ENCODE assay signal across 21 cellular contexts in the genomic region with DNA sequence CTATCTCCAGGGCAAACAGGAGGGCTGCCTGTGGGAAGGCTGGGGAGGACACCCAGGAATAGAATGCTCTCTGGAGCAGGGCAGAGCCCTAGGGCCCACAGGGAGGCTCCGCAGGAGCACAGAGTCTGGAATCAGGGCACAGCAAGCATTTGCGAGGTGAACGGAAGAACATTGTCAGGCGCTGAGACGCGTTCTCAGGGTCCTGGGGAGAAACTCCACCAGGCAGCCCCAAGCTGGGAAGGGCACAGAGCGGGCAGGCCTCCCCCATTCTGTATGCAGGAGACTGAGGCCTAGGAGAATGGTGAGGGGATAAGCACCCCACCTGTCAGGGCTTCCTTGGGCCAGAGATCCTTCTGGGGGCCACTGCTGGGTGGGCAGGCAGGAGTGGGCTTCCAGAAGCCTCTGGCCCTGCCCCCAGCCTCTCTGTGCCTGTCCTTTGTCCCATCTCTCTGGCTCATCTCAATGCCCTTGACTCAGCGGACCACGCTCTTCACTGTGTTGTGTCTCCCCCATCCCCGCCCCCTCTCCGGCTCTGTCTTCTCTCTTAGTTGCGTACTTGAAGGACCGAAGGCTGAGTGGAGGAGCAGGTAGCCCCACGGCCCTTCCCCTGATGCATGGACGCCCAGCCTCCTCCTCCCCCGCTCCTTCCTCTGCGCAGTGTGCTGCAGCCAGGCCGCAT. TPM values are rescaled to one million over a fixed set of nuclear protein-coding genes. Genes with fewer than 3 reads are reported as not detected.
A peak's percentile ranks its signal among the peaks of the same experiment; 100 is the strongest.
DNase-seq lines count a peak whose midpoint lies in the region; ATAC-seq, FAIRE-seq and TF ChIP-seq lines count a peak whose summit lies in the region.
"Had no signal": no experiment of that assay in that cellular context is flagged by ENCODE, and none has a peak within 500 bp of the region (broad histone marks: within the 10 kb centered on the region; RNA-seq: fewer than 3 reads in every experiment).

No MANE protein-coding gene starts in this region.

- no TSS peak for BruUV-seq in HepG2 (replicated peaks; lab: Mats Ljungman, UMichigan)

- peaks cover 11% of the 10 kb centered on the region for H3K36me3 Mint-ChIP-seq in astrocyte (ENCODE audit: low read depth, unreplicated experiment)
- H3K36me3 Mint-ChIP-seq in neural crest cell (ENCODE audit: low read depth): no peaks in the 10 kb centered on the region
- H3K36me3 Mint-ChIP-seq in CD8-positive, alpha-beta memory T cell: peaks cover 0 to 4% (median 0%) of the 10 kb centered on the region in 3 donors
- H3K36me3 Mint-ChIP-seq: CD4-positive, CD25-positive, alpha-beta regulatory T cell had no signal

- H3K4me1 ChIP-seq in right atrium auricular region: peaks cover 0 to 11% of the 10 kb centered on the region in 2 donors
- peaks cover 5 to 25% (median 10%) of the 10 kb centered on the region in 9 donors for H3K4me1 ChIP-seq in heart right ventricle
- H3K4me1 ChIP-seq in astrocyte (ENCODE audit: insufficient read depth, low read length): peaks cover 5% of the 10 kb centered on the region
- peaks cover 7% of the 10 kb centered on the region for H3K4me1 ChIP-seq in upper lobe of right lung
- peaks cover 5% of the 10 kb centered on the region for H3K4me1 ChIP-seq in CD8-positive, alpha-beta memory T cell (ENCODE audit: insufficient read depth, low read length)
- H3K4me1 ChIP-seq in HepG2 (ENCODE audit: insufficient read depth, low read length): peaks cover 32% of the 10 kb centered on the region

- H3K4me1 Mint-ChIP-seq in astrocyte (ENCODE audit: low read depth, unreplicated experiment) (peaks cover 9% of the 10 kb centered on the region), neural crest cell (peaks cover 18% of the 10 kb centered on the region)
- peaks cover 7 to 14% (median 10%) of the 10 kb centered on the region in 3 donors for H3K4me1 Mint-ChIP-seq in CD8-positive, alpha-beta memory T cell

- H3K27ac ChIP-seq in right atrium auricular region: no peak overlapping the region
- no peak overlapping the region for H3K27ac ChIP-seq in heart right ventricle
- no peak overlapping the region for H3K27ac ChIP-seq in astrocyte (ENCODE audit: low read depth, low read length)
- H3K27ac ChIP-seq in upper lobe of right lung: no peak overlapping the region
- no peak overlapping the region for H3K27ac ChIP-seq in CD8-positive, alpha-beta memory T cell (ENCODE audit: low read depth, low read length)
- H3K27ac ChIP-seq in HepG2 (ENCODE audit: extremely low read length, insufficient read depth, low read length): no peak overlapping the region

- no peak for TF ChIP-seq RAD21 in HepG2 (CRISPR knock-in tag; IDR thresholded peaks at IDR 0.05)

- no peak for TF ChIP-seq EP300 in HepG2 (IDR thresholded peaks at IDR 0.05; ENCODE audit: low read depth in 2 of 2, low read length in 2 of 2)
- no peak for TF ChIP-seq EP300 in HepG2 (CRISPR knock-in tag; IDR thresholded peaks at IDR 0.05; ENCODE audit: borderline replicate concordance)

- no peaks in the 10 kb centered on the region for H3K27me3 Mint-ChIP-seq in astrocyte (ENCODE audit: low read depth, unreplicated experiment)
- peaks cover 15% of the 10 kb centered on the region for H3K27me3 Mint-ChIP-seq in neural crest cell (ENCODE audit: low read depth)
- peaks cover 0 to 2% of the 10 kb centered on the region in 2 donors for H3K27me3 Mint-ChIP-seq in CD8-positive, alpha-beta memory T cell
- H3K27me3 Mint-ChIP-seq: activated naive CD4-positive, alpha-beta T cell treated with anti-CD3 and anti-CD28 coated beads, Interleukin-2, amount 50 U/mL, for 24 hours; CD4-positive, CD25-positive, alpha-beta regulatory T cell had no signal

- H3K36me3 ChIP-seq in right atrium auricular region (peaks cover 34% of the 10 kb centered on the region), heart right ventricle (peaks cover 0 to 69% (median 0%) of the 10 kb centered on the region in 9 donors), astrocyte (ENCODE audit: insufficient read depth, low read length) (no peaks in the 10 kb centered on the region), upper lobe of right lung (no peaks in the 10 kb centered on the region), HepG2 (replicated peaks in 1 of 2; ENCODE audit: control insufficient read depth in 1 of 2, insufficient read depth in 2 of 2, low read length in 2 of 2) (no peaks in the 10 kb centered on the region)
- H3K36me3 ChIP-seq in CD8-positive, alpha-beta memory T cell (ENCODE audit: insufficient read depth, low read length): no peaks in the 10 kb centered on the region

- H3K9me3 Mint-ChIP-seq in astrocyte (ENCODE audit: unreplicated experiment): no peaks in the 10 kb centered on the region
- H3K9me3 Mint-ChIP-seq in neural crest cell: no peaks in the 10 kb centered on the region
- H3K9me3 Mint-ChIP-seq in CD8-positive, alpha-beta memory T cell: no peaks in the 10 kb centered on the region
- H3K9me3 Mint-ChIP-seq: activated naive CD4-positive, alpha-beta T cell treated with anti-CD3 and anti-CD28 coated beads, Interleukin-2, amount 50 U/mL, for 24 hours; CD4-positive, CD25-positive, alpha-beta regulatory T cell had no signal

- H4K20me1 ChIP-seq in astrocyte (ENCODE audit: insufficient read depth, low read length) (peaks cover 10% of the 10 kb centered on the region), HepG2 (ENCODE audit: insufficient read depth, low read length) (no peaks in the 10 kb centered on the region)

- H3K4me2 ChIP-seq in astrocyte (ENCODE audit: low read length) (no peak overlapping the region), HepG2 (ENCODE audit: low read depth, low read length) (no peak overlapping the region)
- H3K4me2 ChIP-seq: SK-N-SH had no signal

- H3K27me3 ChIP-seq in right atrium auricular region: no peaks in the 10 kb centered on the region
- H3K27me3 ChIP-seq in heart right ventricle: no peaks in the 10 kb centered on the region
- no peaks in the 10 kb centered on the region for H3K27me3 ChIP-seq in astrocyte (ENCODE audit: insufficient read depth, low read length)
- H3K27me3 ChIP-seq in upper lobe of right lung: no peaks in the 10 kb centered on the region
- H3K27me3 ChIP-seq in CD8-positive, alpha-beta memory T cell (ENCODE audit: insufficient read depth, low read length, poor library complexity, severe bottlenecking): no peaks in the 10 kb centered on the region
- no peaks in the 10 kb centered on the region for H3K27me3 ChIP-seq in HepG2 (ENCODE audit: control insufficient read depth in 1 of 2, insufficient read depth in 2 of 2, low read length in 2 of 2)
- H3K27me3 ChIP-seq: MG63 had no signal

- CTCF ChIA-PET in CD8-positive, alpha-beta memory T cell (lab: Charles Lee): interaction anchor here (1.1 to 2.7 kb wide), 5 partner anchors 9 to 246 kb away, joined by 5 to 35 read pairs (median 8); no protein-coding TSS in a partner anchor
- CTCF ChIA-PET in HepG2 (lab: Yijun Ruan, JAX; ENCODE audit: low intra/inter-chr PET ratio, low total read pairs): interaction anchor here (2.2 kb wide), 1 partner anchor 127 kb away, joined by 18 read pairs; no protein-coding TSS in a partner anchor

- H3K9me3 ChIP-seq in right atrium auricular region (no peaks in the 10 kb centered on the region), heart right ventricle (no peaks in the 10 kb centered on the region), astrocyte (ENCODE audit: insufficient read depth, low read depth, low read length) (no peaks in the 10 kb centered on the region), upper lobe of right lung (no peaks in the 10 kb centered on the region), HepG2 (ENCODE audit: low read length) (no peaks in the 10 kb centered on the region)
- no peaks in the 10 kb centered on the region for H3K9me3 ChIP-seq in CD8-positive, alpha-beta memory T cell (ENCODE audit: low read length)
- H3K9me3 ChIP-seq: MG63, SK-N-SH had no signal

- H3K4me3 Mint-ChIP-seq in astrocyte (ENCODE audit: unreplicated experiment) (no peak overlapping the region), neural crest cell (peak overlapping the region; percentile 68)
- no peak overlapping the region for H3K4me3 Mint-ChIP-seq in CD8-positive, alpha-beta memory T cell
- H3K4me3 Mint-ChIP-seq: activated naive CD4-positive, alpha-beta T cell treated with anti-CD3 and anti-CD28 coated beads, Interleukin-2, amount 50 U/mL, for 24 hours had no signal

- ATAC-seq in heart right ventricle (no peak), upper lobe of right lung (no peak), HG02884 (IDR thresholded peaks at IDR 0.05; ENCODE audit: unreplicated experiment) (no peak), HepG2 (no peak)
- ATAC-seq: esophagus mucosa, K562 had no signal

- FAIRE-seq in astrocyte (lab: Jason Lieb, UNC) (no peak), HepG2 (lab: Jason Lieb, UNC) (no peak)
- FAIRE-seq: frontal cortex, H1, K562 had no signal

- H3K79me2 ChIP-seq in astrocyte (ENCODE audit: insufficient read depth, low read length) (no peaks in the 10 kb centered on the region), HepG2 (ENCODE audit: insufficient read depth, low read length) (no peaks in the 10 kb centered on the region)

- in situ Hi-C loops in HepG2 (cut with HindIII; ENCODE audit: extremely low pct_ligation_motif_present, low pct_unique_long_range_greater_than_20kb): loop anchor here (10.0 kb wide), 1 partner anchor 125 kb away; no protein-coding TSS in a partner anchor

- no peak for TF ChIP-seq POLR2A in HepG2 (IDR thresholded peaks at IDR 0.05; ENCODE audit: insufficient read depth in 1 of 2, low read depth in 2 of 2, low read length in 2 of 2)

- H3K9ac ChIP-seq in astrocyte (ENCODE audit: low read length) (no peak overlapping the region), HepG2 (ENCODE audit: insufficient read depth, low read depth, low read length) (no peak overlapping the region)
- H3K9ac ChIP-seq: SK-N-SH had no signal

- TF ChIP-seq CTCF in right atrium auricular region (IDR thresholded peaks at IDR 0.05) (no peak), heart right ventricle (IDR thresholded peaks at IDR 0.05) (no peak), astrocyte (IDR thresholded peaks at IDR 0.05; ENCODE audit: insufficient read depth, low read depth, low read length) (no peak), neural crest cell (conservative IDR thresholded peaks at IDR 0.05) (no peak), upper lobe of right lung (IDR thresholded peaks at IDR 0.05) (no peak), HepG2 (CRISPR knock-in tag; IDR thresholded peaks at IDR 0.05) (no peak)

- H2AFZ ChIP-seq in astrocyte (ENCODE audit: low read depth, low read length) (no peak overlapping the region), HepG2 (ENCODE audit: low read length) (no peak overlapping the region)

- H3K4me3 ChIP-seq in right atrium auricular region (no peak overlapping the region), heart right ventricle (no peak overlapping the region), astrocyte (ENCODE audit: insufficient read depth, low read depth, low read length) (no peak overlapping the region), upper lobe of right lung (no peak overlapping the region), HepG2 (replicated peaks in 1 of 3; ENCODE audit: insufficient read depth in 1 of 3, low read depth in 2 of 3, low read length in 3 of 3) (no peak overlapping the region)
- H3K4me3 ChIP-seq in CD8-positive, alpha-beta memory T cell (ENCODE audit: low read length): no peak overlapping the region
- H3K4me3 ChIP-seq: K562, MG63 had no signal

- intact Hi-C loops in heart right ventricle (cut with DNase I) (loop anchor here in 5 of 10 donors (5.0 to 10.0 kb wide), 5 partner anchors 115 to 247 kb away; partner anchors contain the start of genes CNOT1 (in 1 of the 5) and GOT2 (in 1 of the 5)), upper lobe of right lung (cut with DNase I) (no loop called here), HepG2 (cut with micrococcal nuclease; ENCODE audit: unreplicated experiment) (loop anchor here (10.0 kb wide), 1 partner anchor 55 kb away; no protein-coding TSS in a partner anchor)

- peak overlapping the region; percentile 77 for H3K27ac Mint-ChIP-seq in astrocyte (ENCODE audit: unreplicated experiment)
- peak overlapping the region; percentile 91 for H3K27ac Mint-ChIP-seq in neural crest cell (ENCODE audit: unreplicated experiment)
- H3K27ac Mint-ChIP-seq in CD8-positive, alpha-beta memory T cell: no peak overlapping the region
- H3K27ac Mint-ChIP-seq: activated naive CD4-positive, alpha-beta T cell treated with anti-CD3 and anti-CD28 coated beads, Interleukin-2, amount 50 U/mL, for 24 hours; CD4-positive, CD25-positive, alpha-beta regulatory T cell had no signal

- WGBS in heart right ventricle, 2 donors: 89 to 92% methylated on average over 18 of the region's 18 CpGs
- WGBS in HepG2 (ENCODE audit: low lambda C conversion rate): 90% methylated on average over 18 of the region's 18 CpGs

- POLR2A ChIA-PET in CD8-positive, alpha-beta memory T cell (lab: Charles Lee): no interaction called here
- POLR2A ChIA-PET in HepG2 (lab: Yijun Ruan, JAX): no interaction called here

- DNase-seq in right atrium auricular region (ENCODE audit: low spot score) (peak; percentile 21), heart right ventricle (no peak), astrocyte (ENCODE audit: low read depth) (no peak), neural crest cell (ENCODE audit: low read depth, low spot score) (no peak), upper lobe of right lung (peak; percentile 60), HepG2 (ENCODE audit: low spot score) (no peak)
- no peak for DNase-seq in CD8-positive, alpha-beta memory T cell
- DNase-seq: CD4-positive, CD25-positive, alpha-beta regulatory T cell; cerebellar nuclear complex; effector CD4-positive, alpha-beta T cell; mesenchymal stem cell; MG63; NCI-H1417 treated with DMSO at 0.1 percent for 48 hours; NCI-H510A treated with DMSO at 0.1 percent for 48 hours; SK-N-SH had no signal

RNA-seq across cellular contexts. Expression of gene SETD6, which starts 5.1 kb away (rescaled TPM):
- total RNA-seq in right atrium auricular region (10 to 100 TPM; 11.9 to 12.9 TPM), heart right ventricle (10 to 100 TPM in 8 of 10 donors, 1 to 10 TPM in 2; 8.9 to 16.0 (median 11.8) TPM), astrocyte (6.7 and 7.4 TPM in 2 replicates), neural crest cell (34.0 and 35.6 TPM in 2 replicates), upper lobe of right lung (22.0 TPM), HepG2 (2016; rRNA removed; fragmentation: Illumina TruSeq; extraction: Trizol) (17.4 and 25.7 TPM in 2 replicates)
- polyA plus RNA-seq in heart right ventricle (10 to 100 TPM; 11.8 to 18.9 TPM), HepG2 (2011; rRNA removed) (24.0 and 25.9 TPM in 2 replicates)
- 10 to 100 TPM; 23.8 to 24.9 TPM for total RNA-seq in CD8-positive, alpha-beta memory T cell
- polyA plus RNA-seq in CD8-positive, alpha-beta memory T cell: 10.5 TPM
- 4.8 and 5.1 TPM in 2 replicates for total RNA-seq in HepG2 (2016; cell fraction: cytosol; rRNA removed; fragmentation: Illumina TruSeq; extraction: Trizol; ENCODE audit: low read depth)
- total RNA-seq in HepG2 (2016; cell fraction: insoluble cytoplasmic fraction; rRNA removed; fragmentation: Illumina TruSeq; extraction: Trizol): 17.1 and 29.4 TPM in 2 replicates
- 9.7 and 10.0 TPM in 2 replicates for total RNA-seq in HepG2 (2016; cell fraction: membrane; rRNA removed; fragmentation: Illumina TruSeq; extraction: Trizol)
- 32.2 and 34.9 TPM in 2 replicates for total RNA-seq in HepG2 (2016; cell fraction: nucleus; rRNA removed; fragmentation: Illumina TruSeq; extraction: Trizol)
- 13.1 and 16.9 TPM in 2 replicates for polyA plus RNA-seq in HepG2 (2011; cell fraction: cytosol; rRNA removed)
- polyA plus RNA-seq in HepG2 (2011; cell fraction: nucleus; rRNA removed): 109 and 110 TPM in 2 replicates
- 25.0 and 25.7 TPM in 2 replicates for polyA plus RNA-seq in HepG2 (2012)
- polyA plus RNA-seq in HepG2 (2016; cell fraction: cytosol; fragmentation: Illumina TruSeq; extraction: Trizol; ENCODE audit: low read depth): 2.7 and 3.2 TPM in 2 replicates
- polyA plus RNA-seq in HepG2 (2016; cell fraction: insoluble cytoplasmic fraction; fragmentation: Illumina TruSeq; extraction: Trizol; ENCODE audit: low read depth): 13.8 and 15.8 TPM in 2 replicates
- polyA plus RNA-seq in HepG2 (2016; cell fraction: membrane; fragmentation: Illumina TruSeq; extraction: Trizol; ENCODE audit: low read depth): 4.6 and 4.9 TPM in 2 replicates
- polyA plus RNA-seq in HepG2 (2016; cell fraction: nucleus; fragmentation: Illumina TruSeq; extraction: Trizol; ENCODE audit: insufficient read depth, low read depth): 74.9 and 78.9 TPM in 2 replicates
- polyA minus RNA-seq in HepG2 (2011; rRNA and poly(A)+ RNA removed; ENCODE audit: low replicate concordance): 26.6 and 40.3 TPM in 2 replicates
- polyA minus RNA-seq in HepG2 (2011; cell fraction: cytosol; rRNA and poly(A)+ RNA removed): 11.5 and 12.7 TPM in 2 replicates
- polyA minus RNA-seq in HepG2 (2011; cell fraction: nucleus; rRNA and poly(A)+ RNA removed): 48.7 and 56.2 TPM in 2 replicates

RNA-seq across cellular contexts. Expression of gene NDRG4, which starts 10.3 kb away (rescaled TPM):
- total RNA-seq in right atrium auricular region: 100 to 1,000 TPM; 163 to 238 TPM
- 100 to 1,000 TPM; 336 to 821 (median 630) TPM for total RNA-seq in heart right ventricle
- polyA plus RNA-seq in heart right ventricle: 100 to 1,000 TPM; 286 to 507 TPM
- total RNA-seq in astrocyte: 21.9 and 22.2 TPM in 2 replicates
- total RNA-seq in neural crest cell: 52.5 and 58.9 TPM in 2 replicates
- total RNA-seq in upper lobe of right lung: 48.1 TPM
- total RNA-seq in CD8-positive, alpha-beta memory T cell: 1 to 10 TPM; 1.6 to 2.4 TPM
- polyA plus RNA-seq in CD8-positive, alpha-beta memory T cell: 0.63 TPM
- 1.6 and 1.7 TPM in 2 replicates for total RNA-seq in HepG2 (2016; rRNA removed; fragmentation: Illumina TruSeq; extraction: Trizol)
- total RNA-seq in HepG2 (2016; cell fraction: cytosol; rRNA removed; fragmentation: Illumina TruSeq; extraction: Trizol; ENCODE audit: low read depth): 0.20 and 1.1 TPM in 2 replicates
- total RNA-seq in HepG2 (2016; cell fraction: insoluble cytoplasmic fraction; rRNA removed; fragmentation: Illumina TruSeq; extraction: Trizol): 1.5 and 2.0 TPM in 2 replicates
- total RNA-seq in HepG2 (2016; cell fraction: membrane; rRNA removed; fragmentation: Illumina TruSeq; extraction: Trizol): 1.7 and 1.8 TPM in 2 replicates
- 1.6 and 2.2 TPM in 2 replicates for total RNA-seq in HepG2 (2016; cell fraction: nucleus; rRNA removed; fragmentation: Illumina TruSeq; extraction: Trizol)
- polyA plus RNA-seq in HepG2 (2011; rRNA removed): 1.8 and 2.7 TPM in 2 replicates
- polyA plus RNA-seq in HepG2 (2011; cell fraction: cytosol; rRNA removed): 1.8 and 2.5 TPM in 2 replicates
- polyA plus RNA-seq in HepG2 (2011; cell fraction: nucleus; rRNA removed): 17.0 and 17.7 TPM in 2 replicates
- polyA plus RNA-seq in HepG2 (2012): 2.3 and 6.3 TPM in 2 replicates
- polyA plus RNA-seq in HepG2 (2016; cell fraction: cytosol; fragmentation: Illumina TruSeq; extraction: Trizol; ENCODE audit: low read depth): 0.41 and 0.49 TPM in 2 replicates
- polyA plus RNA-seq in HepG2 (2016; cell fraction: insoluble cytoplasmic fraction; fragmentation: Illumina TruSeq; extraction: Trizol; ENCODE audit: low read depth): 0.75 and 2.0 TPM in 2 replicates
- polyA plus RNA-seq in HepG2 (2016; cell fraction: membrane; fragmentation: Illumina TruSeq; extraction: Trizol; ENCODE audit: low read depth): 0.87 and 0.90 TPM in 2 replicates
- 2.5 TPM in 2 replicates for polyA plus RNA-seq in HepG2 (2016; cell fraction: nucleus; fragmentation: Illumina TruSeq; extraction: Trizol; ENCODE audit: insufficient read depth, low read depth)
- polyA minus RNA-seq in HepG2 (2011; rRNA and poly(A)+ RNA removed; ENCODE audit: low replicate concordance): 0.07 and 9.4 TPM in 2 replicates
- polyA minus RNA-seq in HepG2 (2011; cell fraction: cytosol; rRNA and poly(A)+ RNA removed): 1.2 and 1.8 TPM in 2 replicates
- 3.3 and 6.0 TPM in 2 replicates for polyA minus RNA-seq in HepG2 (2011; cell fraction: nucleus; rRNA and poly(A)+ RNA removed)

Comparison
In these comparisons a context has a peak if more than half of its experiments do, and no peak if none do; other contexts are left out.
1. DNase-seq: peak in right atrium auricular region (single experiment) and upper lobe of right lung (single experiment); none in heart right ventricle (0 of 2), astrocyte (single experiment), neural crest cell (single experiment), CD8-positive, alpha-beta memory T cell (0 of 5) and HepG2 (single experiment).
2. H3K27ac Mint-ChIP-seq: peak in astrocyte (single experiment) and neural crest cell (single experiment); none in CD8-positive, alpha-beta memory T cell (0 of 8).